10 cellular contexts compared by ENCODE assay signal in the genomic region with DNA sequence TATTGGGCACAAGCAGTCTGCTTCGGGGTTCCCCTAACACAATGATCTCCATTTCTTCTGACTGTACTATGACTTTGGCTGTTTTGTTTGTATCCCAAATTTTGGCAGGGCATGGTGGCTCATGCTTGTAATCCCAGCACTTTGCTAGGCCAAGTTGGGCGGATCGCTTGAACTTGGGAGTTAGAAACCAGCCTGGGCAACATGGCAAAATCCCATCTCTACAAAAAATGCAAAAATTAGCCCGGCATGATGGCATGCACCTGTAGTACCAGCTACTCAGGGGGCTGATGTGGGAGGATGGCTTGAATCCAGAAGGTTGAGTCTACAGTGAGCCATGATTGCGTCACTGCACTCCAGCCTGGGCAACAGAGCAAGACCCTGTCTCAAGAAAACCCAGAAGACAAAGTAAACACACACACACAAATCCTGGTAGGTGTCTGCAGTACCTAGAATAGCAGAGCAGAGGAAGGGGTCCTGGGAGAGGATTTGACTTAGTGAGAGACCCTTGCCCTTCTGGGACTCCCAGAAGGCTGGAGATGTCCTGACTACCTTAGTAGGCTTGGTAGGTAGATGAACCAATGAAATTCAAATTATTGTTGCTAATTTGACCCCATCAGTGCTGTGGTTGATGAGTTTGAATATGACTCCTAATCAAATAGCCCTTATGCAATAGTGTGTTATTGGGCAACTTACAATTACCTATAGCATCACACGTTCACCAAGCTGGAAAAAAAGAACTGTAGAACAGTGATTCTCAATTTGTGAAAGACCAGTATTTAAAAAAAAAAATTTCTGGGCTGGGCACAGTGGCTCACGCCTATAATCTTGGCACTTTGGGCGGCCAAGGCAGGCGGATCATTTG. TPM values are rescaled to one million over a fixed set of nuclear protein-coding genes. Genes with fewer than 3 reads are reported as not detected.
DNase-seq lines count a peak whose midpoint lies in the region; ATAC-seq, FAIRE-seq and TF ChIP-seq lines count a peak whose summit lies in the region.
"Had no signal": no experiment of that assay in that cellular context is flagged by ENCODE, and none has a peak within 500 bp of the region (broad histone marks: within the 10 kb centered on the region; RNA-seq: fewer than 3 reads in every experiment).

No MANE protein-coding gene starts in this region.

- H3K23ac ChIP-seq in H9 (ENCODE audit: insufficient read length, low read depth, low read length) = no peak overlapping the region

- H3K4ac ChIP-seq in H9 (ENCODE audit: low read depth, low read length) = peak overlapping the region; percentile 38

- peak overlapping the region; percentile 8 for H3K18ac ChIP-seq in H9 (ENCODE audit: insufficient read length, low read depth, low read length)

- peak overlapping the region; percentile 33 for H2BK12ac ChIP-seq in H9 (ENCODE audit: insufficient read length, low read depth, low read length)

- DNase-seq in A673 (ENCODE audit: low spot score) (no peak), H9 (no peak), keratinocyte (ENCODE audit: low read depth, low spot score) (no peak), dorsolateral prefrontal cortex (no peak), GOT3 (lab: John Stamatoyannopoulos, UW) (no peak), GM19240 (ENCODE audit: insufficient read length, low spot score) (no peak), NCI-H187 treated with DMSO at 0.1 percent for 48 hours (lab: John Stamatoyannopoulos, UW) (no peak)
- DNase-seq: stimulated activated CD4-positive, alpha-beta T cell treated with anti-CD3 and anti-CD28 coated beads, Interleukin-4, amount 100 ng/mL, for 4 hours had no signal

- POLR2A ChIA-PET in A673 (lab: Charles Lee; ENCODE audit: low non-redundant PET) = no interaction called here

- no peak overlapping the region for H4K8ac ChIP-seq in H9 (replicated peaks; ENCODE audit: insufficient read length, low read depth, low read length)

- H2BK15ac ChIP-seq in H9 (ENCODE audit: low read depth, low read length) = 0 out of 2 replicates have a peak overlapping the region, but pooled peaks have one; percentile 49

- H3K27ac Mint-ChIP-seq in H9 = peak overlapping the region; percentile 74 to 98 (median 77); a peak in 5 of 7 replicates
- peak overlapping the region; percentile 100 for H3K27ac Mint-ChIP-seq in activated T-helper 17 cell treated with anti-CD3 and anti-CD28 coated beads, Interleukin-2, amount 50 U/mL, for 72 hours

- H3K9me1 ChIP-seq in keratinocyte (ENCODE audit: control insufficient read depth, extremely low read depth, insufficient read depth, low read length) = no peaks in the 10 kb centered on the region

- H3K36me3 Mint-ChIP-seq in H9 (ENCODE audit: insufficient read depth in 1 of 3, low read depth in 3 of 3) = peaks cover 7 to 23% (median 22%) of the 10 kb centered on the region in 3 experiments
- H3K36me3 Mint-ChIP-seq in activated T-helper 17 cell treated with anti-CD3 and anti-CD28 coated beads, Interleukin-2, amount 50 U/mL, for 72 hours (ENCODE audit: low read depth) = no peaks in the 10 kb centered on the region

- H3K4me3 ChIP-seq in A673 (ENCODE audit: low read depth, low read length, poor library complexity, severe bottlenecking) (no peak overlapping the region), keratinocyte (ENCODE audit: control insufficient read depth in 2 of 3, extremely low read depth in 1 of 3, insufficient read depth in 2 of 3, low read depth in 1 of 3, low read length in 3 of 3) (peak overlapping the region in 1 of 3 experiments; percentile 29), dorsolateral prefrontal cortex (no peak overlapping the region)
- H3K4me3 ChIP-seq: SK-N-MC had no signal

- no peak overlapping the region for H4K5ac ChIP-seq in H9 (ENCODE audit: insufficient read length, low read depth, low read length)

- peaks cover 4 to 16% of the 10 kb centered on the region in 2 experiments; a peak in 3 of 5 replicates for H3K9me3 Mint-ChIP-seq in H9
- H3K9me3 Mint-ChIP-seq in activated T-helper 17 cell treated with anti-CD3 and anti-CD28 coated beads, Interleukin-2, amount 50 U/mL, for 72 hours = no peaks in the 10 kb centered on the region

- intact Hi-C loops in A673 (cut with micrococcal nuclease; ENCODE audit: unreplicated experiment) = no loop called here
- intact Hi-C loops in dorsolateral prefrontal cortex (cut with DNase I) = no loop called here

- no peak overlapping the region for H2AK5ac ChIP-seq in H9 (ENCODE audit: insufficient read length, low read length)

- peak overlapping the region; percentile 39 for H2BK120ac ChIP-seq in H9 (ENCODE audit: low read depth, low read length, poor library complexity, severe bottlenecking)

- H3K4me3 Mint-ChIP-seq in H9 = no peak overlapping the region
- peak overlapping the region; percentile 82 for H3K4me3 Mint-ChIP-seq in activated T-helper 17 cell treated with anti-CD3 and anti-CD28 coated beads, Interleukin-2, amount 50 U/mL, for 72 hours

- H3K36me3 ChIP-seq in A673 (ENCODE audit: insufficient read depth, low read length, poor library complexity, severe bottlenecking) (no peaks in the 10 kb centered on the region), keratinocyte (ENCODE audit: control insufficient read depth in 2 of 2, extremely low read depth in 1 of 2, insufficient read depth in 2 of 2, low read length in 2 of 2) (no peaks in the 10 kb centered on the region)

- H2BK20ac ChIP-seq in H9 (ENCODE audit: low read depth, low read length, poor library complexity, severe bottlenecking) = peak overlapping the region; percentile 97

- no peaks in the 10 kb centered on the region for H3K9me3 ChIP-seq in A673 (ENCODE audit: low read depth, low read length, poor library complexity, severe bottlenecking)
- no peaks in the 10 kb centered on the region for H3K9me3 ChIP-seq in H9 (ENCODE audit: control insufficient read depth, low read depth, low read length)
- no peaks in the 10 kb centered on the region for H3K9me3 ChIP-seq in keratinocyte (ENCODE audit: control insufficient read depth, low read depth, low read length)

- no peaks in the 10 kb centered on the region for H3K23me2 ChIP-seq in H9 (ENCODE audit: insufficient read length, low read depth, low read length, poor library complexity, severe bottlenecking)

- H4K20me1 ChIP-seq in H9 (ENCODE audit: control insufficient read depth, insufficient read depth, insufficient read length) = no peaks in the 10 kb centered on the region
- H4K20me1 ChIP-seq in keratinocyte (ENCODE audit: control insufficient read depth, extremely low read depth, insufficient read depth, low read length) = no peaks in the 10 kb centered on the region

- H3K56ac ChIP-seq in H9 (ENCODE audit: insufficient read length, low read depth, low read length) = no peak overlapping the region

- H3K4me1 ChIP-seq in A673 (ENCODE audit: insufficient read depth, low read length, poor library complexity, severe bottlenecking) (peaks cover 13% of the 10 kb centered on the region), H9 (ENCODE audit: insufficient read depth, low read length) (peaks cover 4% of the 10 kb centered on the region; the same call in 1 of the 2 replicates), keratinocyte (ENCODE audit: control insufficient read depth, extremely low read depth, insufficient read depth, low read length) (peaks cover 17% of the 10 kb centered on the region)

- H3K79me2 ChIP-seq in H9 (ENCODE audit: insufficient read depth, low read length) (no peaks in the 10 kb centered on the region), keratinocyte (ENCODE audit: control insufficient read depth, insufficient read depth, low read length) (no peaks in the 10 kb centered on the region)

- dilution Hi-C loops in keratinocyte (cut with MboI; ENCODE audit: extremely low pct_ligation_motif_present, low sequenced_read_pairs) = no loop called here

- H3K27me3 ChIP-seq in A673 (replicated peaks; ENCODE audit: insufficient read depth, low read depth, low read length, poor library complexity) (no peaks in the 10 kb centered on the region), H9 (ENCODE audit: insufficient read depth, low read length) (no peaks in the 10 kb centered on the region), keratinocyte (ENCODE audit: control insufficient read depth, extremely low read depth, insufficient read depth, low read length) (no peaks in the 10 kb centered on the region), dorsolateral prefrontal cortex (no peaks in the 10 kb centered on the region)

- H3K9ac ChIP-seq in H9 (ENCODE audit: extremely low read depth, insufficient read length, low read length) = no peak overlapping the region
- peak overlapping the region; percentile 51 for H3K9ac ChIP-seq in keratinocyte (ENCODE audit: control insufficient read depth, extremely low read depth, insufficient read depth, low read length)

- WGBS in H9 (ENCODE audit: extremely low coverage, insufficient read length, low lambda C conversion rate) = no CpG with 5 or more reads among the region's 9 CpGs

- H2BK5ac ChIP-seq in H9 (ENCODE audit: insufficient read length, low read length) = no peak overlapping the region

- ATAC-seq in activated T-helper 17 cell treated with anti-CD3 and anti-CD28 coated beads, Interleukin-2, amount 50 U/mL, for 72 hours (replicated peaks) = peak; percentile 15

- TF ChIP-seq CTCF in A673 (conservative IDR thresholded peaks at IDR 0.05; ENCODE audit: low read depth, low read length) (no peak), H9 (conservative IDR thresholded peaks at IDR 0.05) (no peak), keratinocyte (optimal IDR thresholded peaks at IDR 0.05 in 1 of 3, IDR thresholded peaks at IDR 0.05 in 1 of 3, conservative IDR thresholded peaks at IDR 0.05 in 1 of 3; ENCODE audit: extremely low read depth in 1 of 3, insufficient read depth in 2 of 3, low read length in 3 of 3) (no peak), dorsolateral prefrontal cortex (IDR thresholded peaks at IDR 0.05 in 54 of 56, conservative IDR thresholded peaks at IDR 0.05 in 2 of 56; ENCODE audit: low read depth in 1 of 56, partially characterized antibody in 56 of 56) (no peak)

- H2AFZ ChIP-seq in H9 (ENCODE audit: low read length) = no peak overlapping the region
- H2AFZ ChIP-seq in keratinocyte (ENCODE audit: control insufficient read depth, low read length) = peak overlapping the region; percentile 59

- no peak overlapping the region for H3K4me2 ChIP-seq in H9 (ENCODE audit: insufficient read depth, insufficient read length, low read length)
- H3K4me2 ChIP-seq in keratinocyte (ENCODE audit: control insufficient read depth, extremely low read depth, insufficient read depth, low read depth, low read length) = peak overlapping the region; percentile 40

- CTCF ChIA-PET in A673 (lab: Charles Lee) = no interaction called here

- BruUV-seq in A673 (replicated peaks; lab: Mats Ljungman, UMichigan) = no TSS peak

- H3K27ac ChIP-seq in A673 (ENCODE audit: low read depth, low read length, poor library complexity, severe bottlenecking) = peak overlapping the region; percentile 58
- peak overlapping the region; percentile 29 for H3K27ac ChIP-seq in H9 (ENCODE audit: insufficient read length, low read depth, low read length)
- H3K27ac ChIP-seq in keratinocyte (ENCODE audit: control insufficient read depth, insufficient read depth, low read length) = peak overlapping the region; percentile 86
- peak overlapping the region in 6 of 59 donors; percentile 3 to 41 (median 30) for H3K27ac ChIP-seq in dorsolateral prefrontal cortex
- H3K27ac ChIP-seq: SK-N-MC had no signal

- H3K79me1 ChIP-seq in H9 (ENCODE audit: insufficient read depth, low read depth, low read length, poor library complexity, severe bottlenecking) = no peaks in the 10 kb centered on the region

- peaks cover 31 to 35% of the 10 kb centered on the region in 2 experiments for H3K4me1 Mint-ChIP-seq in H9
- H3K4me1 Mint-ChIP-seq in activated T-helper 17 cell treated with anti-CD3 and anti-CD28 coated beads, Interleukin-2, amount 50 U/mL, for 72 hours = peaks cover 25% of the 10 kb centered on the region

- no peak for FAIRE-seq in keratinocyte (lab: Jason Lieb, UNC)

- no peak overlapping the region for H4K91ac ChIP-seq in H9 (ENCODE audit: insufficient read length, low read depth, low read length)

- no peaks in the 10 kb centered on the region; the same call in none of the 2 replicates for H3K27me3 Mint-ChIP-seq in H9 (ENCODE audit: low read depth)
- no peaks in the 10 kb centered on the region for H3K27me3 Mint-ChIP-seq in activated T-helper 17 cell treated with anti-CD3 and anti-CD28 coated beads, Interleukin-2, amount 50 U/mL, for 72 hours

- H3T11ph ChIP-seq in H9 (ENCODE audit: low read length) = no peak overlapping the region

- 0 out of 2 replicates have a peak overlapping the region, but pooled peaks have one; percentile 8 for H3K14ac ChIP-seq in H9 (ENCODE audit: insufficient read depth, low read length)

RNA-seq across cellular contexts. Expression of a gene that starts 6.8 kb away (rescaled TPM):
- 47.6 and 48.8 TPM in 2 replicates for total RNA-seq in A673 (2021)
- total RNA-seq in H9 (2021) = 82.6 and 82.8 TPM in 2 replicates
- 10 to 100 TPM; 65.6 to 82.9 TPM for total RNA-seq in activated T-helper 17 cell treated with anti-CD3 and anti-CD28 coated beads, Interleukin-2, amount 50 U/mL, for 72 hours
- 10.1 to 19.6 TPM (median 14.8 TPM) in 3 replicates for polyA plus RNA-seq in keratinocyte
- 36.5 TPM for polyA plus RNA-seq in keratinocyte (2011; ENCODE audit: low read depth)
- polyA plus RNA-seq in keratinocyte (2011; cell fraction: cytosol; rRNA removed) = 15.9 and 26.4 TPM in 2 replicates
- 32.0 and 32.1 TPM in 2 replicates for polyA plus RNA-seq in keratinocyte (2011; cell fraction: nucleus; rRNA removed)
- 21.5 and 22.7 TPM in 2 replicates for polyA plus RNA-seq in keratinocyte (2012; ENCODE audit: low replicate concordance)
- 12.8 to 18.6 TPM (median 17.7 TPM) in 3 replicates for polyA minus RNA-seq in keratinocyte
- 8.8 TPM for polyA minus RNA-seq in keratinocyte (2011; cell fraction: cytosol; rRNA and poly(A)+ RNA removed)
- 12.9 and 34.5 TPM in 2 replicates for polyA minus RNA-seq in keratinocyte (2011; cell fraction: nucleus; rRNA and poly(A)+ RNA removed)
- total RNA-seq in dorsolateral prefrontal cortex = 10 to 100 TPM; 47.9 to 93.2 (median 69.6) TPM
